8 cellular contexts compared by ENCODE assay signal in genomic region chr19:58059003-58059671, GRCh38. TPM values are rescaled to one million over a fixed set of nuclear protein-coding genes. Genes with fewer than 3 reads are reported as not detected.
A peak's percentile ranks its signal among the peaks of the same experiment; 100 is the strongest.
DNase-seq lines count a peak whose midpoint lies in the region; ATAC-seq, FAIRE-seq and TF ChIP-seq lines count a peak whose summit lies in the region.

Gene ZNF135 (plus strand): TSS chr19:58059282. CDS start chr19:58060003, 721 bp downstream.

- H3K4me3 ChIP-seq in A673 (ENCODE audit: low read depth, low read length, poor library complexity, severe bottlenecking) = peak within 1 kb of the TSS; percentile 60
- peak within 1 kb of the TSS in 1 of 3 experiments; percentile 27 for H3K4me3 ChIP-seq in endothelial cell of umbilical vein (replicated peaks in 1 of 3; ENCODE audit: insufficient read depth in 1 of 3, low read depth in 1 of 3, low read length in 3 of 3)
- H3K4me3 ChIP-seq in mesodermal cell (ENCODE audit: extremely low read depth, insufficient read depth, low read length, poor library complexity, severe bottlenecking) = peak within 1 kb of the TSS; percentile 39

- intact Hi-C loops in A673 (cut with micrococcal nuclease; ENCODE audit: unreplicated experiment) = no loop called here
- intact Hi-C loops in endothelial cell of umbilical vein (cut with micrococcal nuclease) = no loop called here

- no peaks in the 10 kb centered on the region for H3K27me3 ChIP-seq in A673 (replicated peaks; ENCODE audit: insufficient read depth, low read depth, low read length, poor library complexity)
- no peaks in the 10 kb centered on the region for H3K27me3 ChIP-seq in endothelial cell of umbilical vein (ENCODE audit: control insufficient read depth in 2 of 2, insufficient read depth in 2 of 2, low read length in 2 of 2)

- BruUV-seq in A673 (replicated peaks; lab: Mats Ljungman, UMichigan) (no TSS peak), endothelial cell of umbilical vein (replicated peaks; lab: Mats Ljungman, UMichigan) (no TSS peak)

- TF ChIP-seq CTCF in A673 (conservative IDR thresholded peaks at IDR 0.05; ENCODE audit: low read depth, low read length) (no peak), endothelial cell of umbilical vein (IDR thresholded peaks at IDR 0.05; ENCODE audit: extremely low read depth in 1 of 2, insufficient read depth in 1 of 2, low read depth in 1 of 2, low read length in 2 of 2) (no peak)

- peak within 1 kb of the TSS; percentile 87 for H3K27ac ChIP-seq in A673 (ENCODE audit: low read depth, low read length, poor library complexity, severe bottlenecking)
- no peak within 1 kb of the TSS for H3K27ac ChIP-seq in endothelial cell of umbilical vein (ENCODE audit: insufficient read depth, low read depth, low read length)
- H3K27ac ChIP-seq in mesodermal cell (ENCODE audit: low read depth, low read length, severe bottlenecking) = peak within 1 kb of the TSS; percentile 45

- FAIRE-seq in endothelial cell of umbilical vein (lab: Jason Lieb, UNC) = no peak

- DNase-seq in A673 (ENCODE audit: low spot score) (peak; percentile 86), M059J (ENCODE audit: low read depth) (peak; percentile 84), endothelial cell of umbilical vein (ENCODE audit: low read depth, low spot score) (peak; percentile 36), SK-N-DZ (ENCODE audit: low spot score) (no peak)
- DNase-seq in activated CD8-positive, alpha-beta memory T cell treated with anti-CD3 and anti-CD28 coated beads, Interleukin-2, amount 50 U/mL, for 24 hours (ENCODE audit: extremely low read depth) = peak; percentile 29
- peak in 2 of 3 donors; percentile 2 to 38 for DNase-seq in stimulated activated CD4-positive, alpha-beta T cell treated with anti-CD3 and anti-CD28 coated beads, TNF-alpha, amount 100 ng/mL, for 1 hour (ENCODE audit: low read depth in 3 of 3, low spot score in 1 of 3)

- TF ChIP-seq POLR2A in endothelial cell of umbilical vein (IDR thresholded peaks at IDR 0.05; ENCODE audit: low read depth, low read length) = no peak

- H3K4me2 ChIP-seq in endothelial cell of umbilical vein (ENCODE audit: insufficient read depth, low read length) = no peak within 1 kb of the TSS

- CTCF ChIA-PET in A673 (lab: Charles Lee) = interaction anchor here (0.6 kb wide), 1 partner anchor 1285 kb away, joined by 3 read pairs; no protein-coding TSS in a partner anchor
- CTCF ChIA-PET in endothelial cell of umbilical vein (lab: Charles Lee) = no interaction called here

- no peak for ATAC-seq in HG03520 (IDR thresholded peaks at IDR 0.05; ENCODE audit: unreplicated experiment)

- H3K9me3 ChIP-seq in A673 (ENCODE audit: low read depth, low read length, poor library complexity, severe bottlenecking) (peaks cover 24% of the 10 kb centered on the region), endothelial cell of umbilical vein (replicated peaks; ENCODE audit: control insufficient read depth, insufficient read depth, low read length) (no peaks in the 10 kb centered on the region), mesodermal cell (ENCODE audit: control insufficient read depth, low read length) (peaks cover 56% of the 10 kb centered on the region)

- H3K4me1 ChIP-seq in A673 (ENCODE audit: insufficient read depth, low read length, poor library complexity, severe bottlenecking) (no peaks in the 10 kb centered on the region), endothelial cell of umbilical vein (ENCODE audit: control insufficient read depth, extremely low read depth, insufficient read depth, low read length) (no peaks in the 10 kb centered on the region), mesodermal cell (ENCODE audit: control insufficient read depth, insufficient read depth, low read length, poor library complexity, severe bottlenecking) (no peaks in the 10 kb centered on the region)

- POLR2A ChIA-PET in A673 (lab: Charles Lee; ENCODE audit: low non-redundant PET) (interaction anchor here (0.6 kb wide), 2 partner anchors 19 to 57 kb away, joined by 3 to 4 read pairs; no protein-coding TSS in a partner anchor), endothelial cell of umbilical vein (lab: Charles Lee) (interaction anchor here (0.6 kb wide), 1 partner anchor 427 kb away, joined by 4 read pairs; no protein-coding TSS in a partner anchor)

- no peak within 1 kb of the TSS for H2AFZ ChIP-seq in endothelial cell of umbilical vein (ENCODE audit: low read depth, low read length)

- no peak within 1 kb of the TSS for H3K9ac ChIP-seq in endothelial cell of umbilical vein (replicated peaks; ENCODE audit: extremely low read depth, insufficient read depth, low read length)

- WGBS in mesodermal cell (ENCODE audit: insufficient coverage in 2 of 2), 2 experiments = 19 to 29% methylated on average over 27 to 50 of the region's 62 CpGs

- no peaks in the 10 kb centered on the region for H3K79me2 ChIP-seq in endothelial cell of umbilical vein (ENCODE audit: control insufficient read depth, insufficient read depth, low read length)

- dilution Hi-C loops in endothelial cell of umbilical vein (cut with MboI; ENCODE audit: extremely low pct_ligation_motif_present, low sequenced_read_pairs) = no loop called here

- no peaks in the 10 kb centered on the region for H3K9me1 ChIP-seq in endothelial cell of umbilical vein (replicated peaks; ENCODE audit: control insufficient read depth, extremely low read depth, insufficient read depth, low read length)

- no peaks in the 10 kb centered on the region for H4K20me1 ChIP-seq in endothelial cell of umbilical vein (replicated peaks; ENCODE audit: control insufficient read depth, extremely low read depth, insufficient read depth, low read length)

- H3K36me3 ChIP-seq in A673 (ENCODE audit: insufficient read depth, low read length, poor library complexity, severe bottlenecking) (no peaks in the 10 kb centered on the region), endothelial cell of umbilical vein (ENCODE audit: control insufficient read depth in 2 of 2, extremely low read depth in 1 of 2, insufficient read depth in 2 of 2, low read length in 2 of 2) (no peaks in the 10 kb centered on the region), mesodermal cell (ENCODE audit: control insufficient read depth, insufficient read depth, low read length) (no peaks in the 10 kb centered on the region)

TF ChIP-seq in endothelial cell of umbilical vein, 7 proteins besides CTCF, POLR2A, EP300 and RAD21:
- TF ChIP-seq EZH2 (IDR thresholded peaks at IDR 0.05; ENCODE audit: borderline replicate concordance, low read depth, low read length, severe bottlenecking) = no peak
- no peak for TF ChIP-seq JUN (IDR thresholded peaks at IDR 0.05; ENCODE audit: borderline replicate concordance, insufficient read depth, insufficient read length, low read depth)
- no peak for TF ChIP-seq POLR2AphosphoS5 (IDR thresholded peaks at IDR 0.05; ENCODE audit: insufficient read depth, low read depth, low read length)
- TF ChIP-seq MAX (IDR thresholded peaks at IDR 0.05; ENCODE audit: insufficient read depth, insufficient read length) = no peak
- no peak for TF ChIP-seq MYC (IDR thresholded peaks at IDR 0.05; ENCODE audit: low read depth, low read length)

RNA-seq across cellular contexts. Expression of gene ZNF135, which starts in this region (rescaled TPM):
- total RNA-seq in A673 (2021) (7.0 and 8.2 TPM in 2 replicates), endothelial cell of umbilical vein (0.14 and 1.2 TPM in 2 replicates)
- 1.8 and 2.0 TPM in 2 replicates for total RNA-seq in M059J (2014; rRNA removed; shearing (Covaris generic))
- 1.5 TPM in 2 replicates for polyA plus RNA-seq in endothelial cell of umbilical vein
- 1.1 and 1.5 TPM in 2 replicates for polyA plus RNA-seq in endothelial cell of umbilical vein (2011; cell fraction: cytosol; rRNA removed)
- polyA plus RNA-seq in endothelial cell of umbilical vein (2011; cell fraction: nucleus; rRNA removed) = 7.4 and 8.1 TPM in 2 replicates
- 0.35 and 0.42 TPM in 2 replicates for polyA plus RNA-seq in endothelial cell of umbilical vein (2012)
- 1.9 and 2.0 TPM in 2 replicates for polyA minus RNA-seq in endothelial cell of umbilical vein
- polyA minus RNA-seq in endothelial cell of umbilical vein (2011; cell fraction: cytosol; rRNA and poly(A)+ RNA removed) = not detected
- 1.0 and 2.4 TPM in 2 replicates for polyA minus RNA-seq in endothelial cell of umbilical vein (2011; cell fraction: nucleus; rRNA and poly(A)+ RNA removed)
- polyA plus RNA-seq in mesodermal cell (2013, experiment 1 of 2) = 1.1 TPM
- 0.76 TPM for polyA plus RNA-seq in mesodermal cell (2013, experiment 2 of 2)
- 1.1 and 1.5 TPM in 2 replicates for polyA plus RNA-seq in SK-N-DZ (2014; cell fraction: cytosol; rRNA removed)
- 2.8 and 3.3 TPM in 2 replicates for polyA plus RNA-seq in SK-N-DZ (2014; cell fraction: nucleus; rRNA removed)
